26 cellular contexts compared by ENCODE assay signal in genomic region chr6:46504242-46504641, GRCh38. TPM values are rescaled to one million over a fixed set of nuclear protein-coding genes. Genes with fewer than 3 reads are reported as not detected.
DNase-seq lines count a peak whose midpoint lies in the region; ATAC-seq, FAIRE-seq and TF ChIP-seq lines count a peak whose summit lies in the region.
"Had no signal": no experiment of that assay in that cellular context is flagged by ENCODE, and none has a peak within 500 bp of the region (broad histone marks: within the 10 kb centered on the region; RNA-seq: fewer than 3 reads in every experiment).

No MANE protein-coding gene starts in this region.

- in situ Hi-C loops in SK-MEL-5 (cut with HindIII; ENCODE audit: low pct_unique_long_range_greater_than_20kb, low sequenced_read_pairs) (no loop called here), transverse colon (cut with MboI; ENCODE audit: low pct_ligation_motif_present in 1 of 4, low pct_unique_long_range_greater_than_20kb in 1 of 4, low sequenced_read_pairs in 3 of 4) (no loop called here)

- TF ChIP-seq POLR2A in transverse colon (IDR thresholded peaks at IDR 0.05), result no peak

- H3K4me1 ChIP-seq in mucosa of descending colon (ENCODE audit: low read depth) (no peaks in the 10 kb centered on the region), transverse colon (peaks cover 0 to 26% (median 2%) of the 10 kb centered on the region in 4 donors)

- H3K9me3 ChIP-seq in mucosa of descending colon (no peaks in the 10 kb centered on the region), transverse colon (no peaks in the 10 kb centered on the region)

- no peak for TF ChIP-seq CTCF in mucosa of descending colon (IDR thresholded peaks at IDR 0.05)
- TF ChIP-seq CTCF in transverse colon (IDR thresholded peaks at IDR 0.05), result no peak

- TF ChIP-seq EP300 in transverse colon (IDR thresholded peaks at IDR 0.05; ENCODE audit: low read depth), result no peak

- H3K4me3 ChIP-seq in mucosa of descending colon (no peak overlapping the region), transverse colon (no peak overlapping the region)

- H3K27ac ChIP-seq in transverse colon, result peak overlapping the region in 3 of 4 donors; percentile 24 to 54 (median 29)

- DNase-seq in SK-MEL-5 (ENCODE audit: low read depth, low spot score) (peak; percentile 59), mucosa of descending colon (no peak), transverse colon (no peak), NCI-H226 (no peak), NCI-H2227 (lab: John Stamatoyannopoulos, UW; ENCODE audit: unreplicated experiment) (no peak)
- DNase-seq: C1 segment of cervical spinal cord; CD4-positive, alpha-beta memory T cell; DMS 273 treated with DMSO at 0.1 percent for 48 hours; DMS79; EL; GF-D8; KBM-7; MV-4-11; NCI-H1105 treated with DMSO at 0.1 percent for 48 hours; NCI-H146; NCI-H1930; NCI-H2227 treated with DMSO at 0.1 percent for 48 hours; NCI-H510A; NCI-H69; RPMI8226; SHP77 had no signal

- intact Hi-C loops in mucosa of descending colon (cut with DNase I, micrococcal nuclease) (no loop called here), transverse colon (cut with DNase I; ENCODE audit: low total_unique reads) (no loop called here)

- no peaks in the 10 kb centered on the region for H3K36me3 ChIP-seq in mucosa of descending colon (ENCODE audit: low read depth)
- no peaks in the 10 kb centered on the region for H3K36me3 ChIP-seq in transverse colon

- no peaks in the 10 kb centered on the region for H3K27me3 ChIP-seq in transverse colon

- ATAC-seq in mucosa of descending colon, result peak; percentile 83
- ATAC-seq in esophagus mucosa, result no peak
- ATAC-seq: HCT116 had no signal

- FAIRE-seq in colon (lab: Jason Lieb, UNC), result peak; percentile 14
- FAIRE-seq: GM12892 had no signal

RNA-seq across cellular contexts. Expression of gene RCAN2, which starts 13.0 kb away (rescaled TPM):
- total RNA-seq in SK-MEL-5 (2014; rRNA removed; shearing (Covaris generic)), result 0.11 TPM in 1 of 2 replicates, not detected in the other
- polyA plus RNA-seq in SK-MEL-5 (2015; cell fraction: cytosol; rRNA removed), result 0.10 TPM in 1 of 2 replicates, not detected in the other
- not detected in 2 replicates for polyA plus RNA-seq in SK-MEL-5 (2015; cell fraction: nucleus; rRNA removed)
- total RNA-seq in mucosa of descending colon, result 1 to 10 TPM; 5.1 to 6.6 (median 6.1) TPM
- 1 to 10 TPM; 1.9 to 9.5 (median 7.5) TPM for total RNA-seq in transverse colon
- total RNA-seq in esophagus mucosa, result 1.00 TPM
- total RNA-seq: A673; CD4-positive, alpha-beta memory T cell had no signal
